Comparison of ENCODE assay signal across 1 cellular context in genomic region chr1:113072757-113073456, GRCh38.
TF ChIP-seq lines count a peak whose summit lies in the region.

A gene with protein sequence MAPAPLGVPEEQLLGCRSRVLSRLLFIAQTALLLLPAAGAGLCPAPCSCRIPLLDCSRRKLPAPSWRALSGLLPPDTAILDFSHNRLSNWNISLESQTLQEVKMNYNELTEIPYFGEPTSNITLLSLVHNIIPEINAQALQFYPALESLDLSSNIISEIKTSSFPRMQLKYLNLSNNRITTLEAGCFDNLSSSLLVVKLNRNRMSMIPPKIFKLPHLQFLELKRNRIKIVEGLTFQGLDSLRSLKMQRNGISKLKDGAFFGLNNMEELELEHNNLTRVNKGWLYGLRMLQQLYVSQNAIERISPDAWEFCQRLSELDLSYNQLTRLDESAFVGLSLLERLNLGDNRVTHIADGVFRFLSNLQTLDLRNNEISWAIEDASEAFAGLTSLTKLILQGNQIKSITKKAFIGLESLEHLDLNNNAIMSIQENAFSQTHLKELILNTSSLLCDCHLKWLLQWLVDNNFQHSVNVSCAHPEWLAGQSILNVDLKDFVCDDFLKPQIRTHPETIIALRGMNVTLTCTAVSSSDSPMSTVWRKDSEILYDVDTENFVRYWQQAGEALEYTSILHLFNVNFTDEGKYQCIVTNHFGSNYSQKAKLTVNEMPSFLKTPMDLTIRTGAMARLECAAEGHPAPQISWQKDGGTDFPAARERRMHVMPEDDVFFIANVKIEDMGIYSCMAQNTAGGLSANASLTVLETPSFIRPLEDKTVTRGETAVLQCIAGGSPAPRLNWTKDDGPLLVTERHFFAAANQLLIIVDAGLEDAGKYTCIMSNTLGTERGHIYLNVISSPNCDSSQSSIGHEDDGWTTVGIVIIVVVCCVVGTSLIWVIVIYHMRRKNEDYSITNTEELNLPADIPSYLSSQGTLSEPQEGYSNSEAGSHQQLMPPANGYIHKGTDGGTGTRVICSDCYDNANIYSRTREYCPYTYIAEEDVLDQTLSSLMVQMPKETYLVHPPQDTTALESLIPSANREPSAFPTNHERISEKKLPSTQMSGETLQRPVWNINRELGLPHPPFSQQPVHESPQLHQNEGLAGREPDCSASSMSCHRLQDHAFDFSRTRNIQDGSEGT (plus strand): TSS chr1:113073198. CDS start chr1:113073407, 209 bp downstream.

TF ChIP-seq in GM12878, 131 proteins besides CTCF, POLR2A, EP300 and RAD21 (continued from another document and continues in another):
- TF ChIP-seq, protein P1, sequence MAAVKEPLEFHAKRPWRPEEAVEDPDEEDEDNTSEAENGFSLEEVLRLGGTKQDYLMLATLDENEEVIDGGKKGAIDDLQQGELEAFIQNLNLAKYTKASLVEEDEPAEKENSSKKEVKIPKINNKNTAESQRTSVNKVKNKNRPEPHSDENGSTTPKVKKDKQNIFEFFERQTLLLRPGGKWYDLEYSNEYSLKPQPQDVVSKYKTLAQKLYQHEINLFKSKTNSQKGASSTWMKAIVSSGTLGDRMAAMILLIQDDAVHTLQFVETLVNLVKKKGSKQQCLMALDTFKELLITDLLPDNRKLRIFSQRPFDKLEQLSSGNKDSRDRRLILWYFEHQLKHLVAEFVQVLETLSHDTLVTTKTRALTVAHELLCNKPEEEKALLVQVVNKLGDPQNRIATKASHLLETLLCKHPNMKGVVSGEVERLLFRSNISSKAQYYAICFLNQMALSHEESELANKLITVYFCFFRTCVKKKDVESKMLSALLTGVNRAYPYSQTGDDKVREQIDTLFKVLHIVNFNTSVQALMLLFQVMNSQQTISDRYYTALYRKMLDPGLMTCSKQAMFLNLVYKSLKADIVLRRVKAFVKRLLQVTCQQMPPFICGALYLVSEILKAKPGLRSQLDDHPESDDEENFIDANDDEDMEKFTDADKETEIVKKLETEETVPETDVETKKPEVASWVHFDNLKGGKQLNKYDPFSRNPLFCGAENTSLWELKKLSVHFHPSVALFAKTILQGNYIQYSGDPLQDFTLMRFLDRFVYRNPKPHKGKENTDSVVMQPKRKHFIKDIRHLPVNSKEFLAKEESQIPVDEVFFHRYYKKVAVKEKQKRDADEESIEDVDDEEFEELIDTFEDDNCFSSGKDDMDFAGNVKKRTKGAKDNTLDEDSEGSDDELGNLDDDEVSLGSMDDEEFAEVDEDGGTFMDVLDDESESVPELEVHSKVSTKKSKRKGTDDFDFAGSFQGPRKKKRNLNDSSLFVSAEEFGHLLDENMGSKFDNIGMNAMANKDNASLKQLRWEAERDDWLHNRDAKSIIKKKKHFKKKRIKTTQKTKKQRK (IDR thresholded peaks at IDR 0.05; ENCODE audit: low read depth, low read length), result no peak
- no peak for TF ChIP-seq KDM1A (IDR thresholded peaks at IDR 0.05; ENCODE audit: borderline replicate concordance)
- peak; percentile 27 for TF ChIP-seq SMC3 (IDR thresholded peaks at IDR 0.05; ENCODE audit: borderline replicate concordance, low read length)
- TF ChIP-seq SMARCA5 (IDR thresholded peaks at IDR 0.05), result peak; percentile 80
- TF ChIP-seq, protein P2, sequence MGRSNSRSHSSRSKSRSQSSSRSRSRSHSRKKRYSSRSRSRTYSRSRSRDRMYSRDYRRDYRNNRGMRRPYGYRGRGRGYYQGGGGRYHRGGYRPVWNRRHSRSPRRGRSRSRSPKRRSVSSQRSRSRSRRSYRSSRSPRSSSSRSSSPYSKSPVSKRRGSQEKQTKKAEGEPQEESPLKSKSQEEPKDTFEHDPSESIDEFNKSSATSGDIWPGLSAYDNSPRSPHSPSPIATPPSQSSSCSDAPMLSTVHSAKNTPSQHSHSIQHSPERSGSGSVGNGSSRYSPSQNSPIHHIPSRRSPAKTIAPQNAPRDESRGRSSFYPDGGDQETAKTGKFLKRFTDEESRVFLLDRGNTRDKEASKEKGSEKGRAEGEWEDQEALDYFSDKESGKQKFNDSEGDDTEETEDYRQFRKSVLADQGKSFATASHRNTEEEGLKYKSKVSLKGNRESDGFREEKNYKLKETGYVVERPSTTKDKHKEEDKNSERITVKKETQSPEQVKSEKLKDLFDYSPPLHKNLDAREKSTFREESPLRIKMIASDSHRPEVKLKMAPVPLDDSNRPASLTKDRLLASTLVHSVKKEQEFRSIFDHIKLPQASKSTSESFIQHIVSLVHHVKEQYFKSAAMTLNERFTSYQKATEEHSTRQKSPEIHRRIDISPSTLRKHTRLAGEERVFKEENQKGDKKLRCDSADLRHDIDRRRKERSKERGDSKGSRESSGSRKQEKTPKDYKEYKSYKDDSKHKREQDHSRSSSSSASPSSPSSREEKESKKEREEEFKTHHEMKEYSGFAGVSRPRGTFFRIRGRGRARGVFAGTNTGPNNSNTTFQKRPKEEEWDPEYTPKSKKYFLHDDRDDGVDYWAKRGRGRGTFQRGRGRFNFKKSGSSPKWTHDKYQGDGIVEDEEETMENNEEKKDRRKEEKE (IDR thresholded peaks at IDR 0.05), result no peak
- TF ChIP-seq HDAC2 (IDR thresholded peaks at IDR 0.05), result no peak
- peak; percentile 48; the same call in 1 of the 2 replicates for TF ChIP-seq ATF7 (IDR thresholded peaks at IDR 0.05; ENCODE audit: low read depth)
- TF ChIP-seq, protein P3, sequence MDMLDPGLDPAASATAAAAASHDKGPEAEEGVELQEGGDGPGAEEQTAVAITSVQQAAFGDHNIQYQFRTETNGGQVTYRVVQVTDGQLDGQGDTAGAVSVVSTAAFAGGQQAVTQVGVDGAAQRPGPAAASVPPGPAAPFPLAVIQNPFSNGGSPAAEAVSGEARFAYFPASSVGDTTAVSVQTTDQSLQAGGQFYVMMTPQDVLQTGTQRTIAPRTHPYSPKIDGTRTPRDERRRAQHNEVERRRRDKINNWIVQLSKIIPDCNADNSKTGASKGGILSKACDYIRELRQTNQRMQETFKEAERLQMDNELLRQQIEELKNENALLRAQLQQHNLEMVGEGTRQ (IDR thresholded peaks at IDR 0.05; ENCODE audit: borderline replicate concordance, low read depth, low read length), result no peak; the same call in 1 of the 2 replicates
- TF ChIP-seq ZNF24 (IDR thresholded peaks at IDR 0.05), result no peak
- TF ChIP-seq FOS (IDR thresholded peaks at IDR 0.05; ENCODE audit: borderline replicate concordance, extremely low read depth, insufficient read length), result no peak
- no peak for TF ChIP-seq NFXL1 (IDR thresholded peaks at IDR 0.05; ENCODE audit: borderline replicate concordance)
- no peak for TF ChIP-seq RBBP5 (conservative IDR thresholded peaks at IDR 0.05)
- peak; percentile 90 for TF ChIP-seq PML (IDR thresholded peaks at IDR 0.05; ENCODE audit: low read length)
- peak; percentile 74 for TF ChIP-seq SPI1 (IDR thresholded peaks at IDR 0.05; ENCODE audit: borderline replicate concordance, insufficient read depth, low read depth, low read length)
- no peak for TF ChIP-seq SMAD1 (IDR thresholded peaks at IDR 0.05; ENCODE audit: low read depth, partially characterized antibody)
- no peak for TF ChIP-seq JUNB (IDR thresholded peaks at IDR 0.05)
- TF ChIP-seq MYC (IDR thresholded peaks at IDR 0.05; ENCODE audit: insufficient read depth, insufficient read length, insufficient replicate concordance, low read length, severe bottlenecking), result no peak
- TF ChIP-seq NR2C2 (IDR thresholded peaks at IDR 0.05; ENCODE audit: borderline replicate concordance, control insufficient read depth, insufficient read length, low read depth), result no peak
- no peak for TF ChIP-seq ZNF592 (IDR thresholded peaks at IDR 0.05)
- TF ChIP-seq SIX5 (IDR thresholded peaks at IDR 0.05; ENCODE audit: low read depth, low read length, severe bottlenecking), result no peak
- TF ChIP-seq ATF2 (IDR thresholded peaks at IDR 0.05; ENCODE audit: low read length), result no peak
- no peak for TF ChIP-seq PAX8 (IDR thresholded peaks at IDR 0.05)
- peak; percentile 48 for TF ChIP-seq NRF1 (conservative IDR thresholded peaks at IDR 0.05; ENCODE audit: low read depth, low read length)
- TF ChIP-seq MEF2A (IDR thresholded peaks at IDR 0.05; ENCODE audit: insufficient read depth, low read depth, low read length), result no peak
- no peak for TF ChIP-seq MTA3 (IDR thresholded peaks at IDR 0.05; ENCODE audit: borderline replicate concordance, low read length)
- peak; percentile 66 for TF ChIP-seq LARP7 (IDR thresholded peaks at IDR 0.05)
- no peak for TF ChIP-seq SRF (IDR thresholded peaks at IDR 0.05; ENCODE audit: low read depth in 2 of 2, low read length in 2 of 2)
- TF ChIP-seq CBFB (IDR thresholded peaks at IDR 0.05; ENCODE audit: low read depth), result no peak
- TF ChIP-seq EZH2 (IDR thresholded peaks at IDR 0.05; ENCODE audit: borderline replicate concordance, control insufficient read depth, low read depth, low read length), result no peak
- TF ChIP-seq NBN (IDR thresholded peaks at IDR 0.05), result peak; percentile 93
- no peak for TF ChIP-seq ZSCAN29 (IDR thresholded peaks at IDR 0.05)
- TF ChIP-seq, protein P4, sequence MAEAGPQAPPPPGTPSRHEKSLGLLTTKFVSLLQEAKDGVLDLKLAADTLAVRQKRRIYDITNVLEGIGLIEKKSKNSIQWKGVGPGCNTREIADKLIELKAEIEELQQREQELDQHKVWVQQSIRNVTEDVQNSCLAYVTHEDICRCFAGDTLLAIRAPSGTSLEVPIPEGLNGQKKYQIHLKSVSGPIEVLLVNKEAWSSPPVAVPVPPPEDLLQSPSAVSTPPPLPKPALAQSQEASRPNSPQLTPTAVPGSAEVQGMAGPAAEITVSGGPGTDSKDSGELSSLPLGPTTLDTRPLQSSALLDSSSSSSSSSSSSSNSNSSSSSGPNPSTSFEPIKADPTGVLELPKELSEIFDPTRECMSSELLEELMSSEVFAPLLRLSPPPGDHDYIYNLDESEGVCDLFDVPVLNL (IDR thresholded peaks at IDR 0.05; ENCODE audit: low read depth, low read length), result no peak
- TF ChIP-seq FOXM1 (IDR thresholded peaks at IDR 0.05; ENCODE audit: low read depth, low read length), result no peak
- peak; percentile 16; the same call in 1 of the 2 replicates for TF ChIP-seq CREM (IDR thresholded peaks at IDR 0.05; ENCODE audit: low read depth)
- TF ChIP-seq, protein P5, sequence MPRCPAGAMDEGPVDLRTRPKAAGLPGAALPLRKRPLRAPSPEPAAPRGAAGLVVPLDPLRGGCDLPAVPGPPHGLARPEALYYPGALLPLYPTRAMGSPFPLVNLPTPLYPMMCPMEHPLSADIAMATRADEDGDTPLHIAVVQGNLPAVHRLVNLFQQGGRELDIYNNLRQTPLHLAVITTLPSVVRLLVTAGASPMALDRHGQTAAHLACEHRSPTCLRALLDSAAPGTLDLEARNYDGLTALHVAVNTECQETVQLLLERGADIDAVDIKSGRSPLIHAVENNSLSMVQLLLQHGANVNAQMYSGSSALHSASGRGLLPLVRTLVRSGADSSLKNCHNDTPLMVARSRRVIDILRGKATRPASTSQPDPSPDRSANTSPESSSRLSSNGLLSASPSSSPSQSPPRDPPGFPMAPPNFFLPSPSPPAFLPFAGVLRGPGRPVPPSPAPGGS (IDR thresholded peaks at IDR 0.05; ENCODE audit: borderline replicate concordance, insufficient read depth, low read depth, low read length, poor library complexity, severe bottlenecking), result no peak
- TF ChIP-seq, protein P6, sequence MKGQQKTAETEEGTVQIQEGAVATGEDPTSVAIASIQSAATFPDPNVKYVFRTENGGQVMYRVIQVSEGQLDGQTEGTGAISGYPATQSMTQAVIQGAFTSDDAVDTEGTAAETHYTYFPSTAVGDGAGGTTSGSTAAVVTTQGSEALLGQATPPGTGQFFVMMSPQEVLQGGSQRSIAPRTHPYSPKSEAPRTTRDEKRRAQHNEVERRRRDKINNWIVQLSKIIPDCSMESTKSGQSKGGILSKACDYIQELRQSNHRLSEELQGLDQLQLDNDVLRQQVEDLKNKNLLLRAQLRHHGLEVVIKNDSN (IDR thresholded peaks at IDR 0.05; ENCODE audit: borderline replicate concordance, extremely low read length, insufficient read depth, low read depth, low read length), result no peak
- no peak for TF ChIP-seq RFX5 (IDR thresholded peaks at IDR 0.05; ENCODE audit: low read depth, low read length)
